ENCODE assay signal across 10 cellular contexts in the genomic region with DNA sequence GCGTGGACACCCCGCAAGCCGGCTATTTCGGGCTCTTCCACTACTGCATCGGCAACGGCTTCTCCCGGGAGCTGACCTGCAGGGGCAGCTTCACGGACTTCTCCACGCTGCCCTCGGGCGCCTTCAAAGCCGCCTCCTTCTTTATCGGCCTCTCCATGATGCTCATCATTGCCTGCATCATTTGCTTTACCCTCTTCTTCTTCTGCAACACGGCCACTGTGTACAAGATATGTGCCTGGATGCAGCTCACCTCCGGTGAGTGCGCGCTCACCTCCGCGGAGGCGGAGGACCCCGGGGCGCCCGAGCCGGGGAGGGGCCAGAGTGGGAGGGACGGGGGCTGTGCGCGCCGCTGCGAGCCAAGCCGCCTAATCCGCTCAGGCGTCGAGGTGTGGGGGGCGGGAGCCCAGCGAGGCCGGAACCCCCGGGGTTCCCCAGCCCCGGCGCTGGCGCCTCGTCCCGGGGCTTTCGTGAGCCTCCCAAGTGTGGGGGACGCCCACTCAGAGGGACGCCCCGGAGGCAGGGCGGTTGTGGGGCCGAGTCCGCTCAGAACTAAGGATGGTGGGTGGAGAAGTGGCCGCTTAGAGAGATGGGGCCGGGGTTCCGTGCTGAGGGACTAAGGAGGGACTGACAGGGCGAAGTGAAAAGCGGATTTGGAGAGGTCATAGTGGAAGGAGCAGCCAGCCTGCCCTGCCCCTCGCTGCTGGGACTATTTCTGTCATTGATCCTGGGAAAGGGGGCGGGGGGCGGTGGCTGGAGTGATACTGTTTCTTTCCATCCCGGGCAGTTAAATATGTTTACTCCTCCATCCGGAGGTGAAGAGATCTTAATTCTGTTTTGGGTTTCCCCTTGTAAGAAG. TPM values are rescaled to one million over a fixed set of nuclear protein-coding genes. Genes with fewer than 3 reads are reported as not detected.
DNase-seq lines count a peak whose midpoint lies in the region; ATAC-seq and TF ChIP-seq lines count a peak whose summit lies in the region.
"Had no signal": no experiment of that assay in that cellular context is flagged by ENCODE, and none has a peak within 500 bp of the region (broad histone marks: within the 10 kb centered on the region; RNA-seq: fewer than 3 reads in every experiment).

No MANE protein-coding gene starts in this region.

- H3K9ac ChIP-seq in parathyroid adenoma: no peak overlapping the region

- H3K4me2 ChIP-seq in parathyroid adenoma (ENCODE audit: low read length): peak overlapping the region; percentile 57

- no peaks in the 10 kb centered on the region for H3K36me3 ChIP-seq in parathyroid adenoma (ENCODE audit: control insufficient read depth, insufficient read depth, low read length)

- H3K79me2 ChIP-seq in parathyroid adenoma: no peaks in the 10 kb centered on the region

- H3K4me1 ChIP-seq in parathyroid adenoma: no peaks in the 10 kb centered on the region

- ATAC-seq in HG03432 (IDR thresholded peaks at IDR 0.05; ENCODE audit: unreplicated experiment) (no peak), GM18511 (IDR thresholded peaks at IDR 0.05; ENCODE audit: unreplicated experiment) (no peak), left ventricle myocardium superior (no peak)
- ATAC-seq: activated CD4-positive, CD25-positive, alpha-beta regulatory T cell treated with anti-CD3 and anti-CD28 coated beads, Interleukin-2, amount 50 U/mL, for 24 hours had no signal

- DNase-seq in DMS 273 (lab: John Stamatoyannopoulos, UW; ENCODE audit: unreplicated experiment): peak; percentile 77
- DNase-seq in NCI-H146 (lab: John Stamatoyannopoulos, UW): peak; percentile 49
- DNase-seq in dorsolateral prefrontal cortex: peak in 2 of 10 donors; percentile 10 to 41
- DNase-seq in superior temporal gyrus (ENCODE audit: extremely low spot score): no peak
- no peak for DNase-seq in left ventricle myocardium superior
- DNase-seq: NCI-H1436 treated with DMSO at 0.1 percent for 48 hours had no signal

- no peak overlapping the region for H2AFZ ChIP-seq in parathyroid adenoma

- peak overlapping the region in 6 of 59 donors; percentile 27 to 64 (median 38) for H3K27ac ChIP-seq in dorsolateral prefrontal cortex
- no peak overlapping the region for H3K27ac ChIP-seq in parathyroid adenoma

- intact Hi-C loops in dorsolateral prefrontal cortex (cut with DNase I) (no loop called here), left ventricle myocardium superior (cut with micrococcal nuclease) (no loop called here)

- no peak for TF ChIP-seq CTCF in dorsolateral prefrontal cortex (IDR thresholded peaks at IDR 0.05 in 54 of 56, conservative IDR thresholded peaks at IDR 0.05 in 2 of 56; ENCODE audit: low read depth in 1 of 56, partially characterized antibody in 56 of 56)
- no peak for TF ChIP-seq CTCF in parathyroid adenoma (IDR thresholded peaks at IDR 0.05)

- H3K4me3 ChIP-seq in dorsolateral prefrontal cortex: peak overlapping the region; percentile 42 to 78 (median 60)
- no peak overlapping the region for H3K4me3 ChIP-seq in parathyroid adenoma (ENCODE audit: low read depth, low read length)

- H3K9me3 ChIP-seq in parathyroid adenoma (ENCODE audit: control insufficient read depth, low read length): no peaks in the 10 kb centered on the region

- H3K27me3 ChIP-seq in dorsolateral prefrontal cortex: peaks cover 0 to 62% (median 32%) of the 10 kb centered on the region in 45 donors
- peaks cover 3% of the 10 kb centered on the region for H3K27me3 ChIP-seq in parathyroid adenoma (ENCODE audit: control insufficient read depth, insufficient read depth, low read length)

RNA-seq across cellular contexts. Expression of gene LHFPL3, which starts 0.8 kb away (rescaled TPM):
- 10 to 100 TPM in 66 of 120 experiments, 1 to 10 TPM in 54; 5.4 to 20.9 (median 10.3) TPM for total RNA-seq in dorsolateral prefrontal cortex
- not detected for total RNA-seq in left ventricle myocardium superior

Comparison
In these comparisons a context has a peak if more than half of its experiments do, and no peak if none do; other contexts are left out.
1. DNase-seq: peak in DMS 273 (single experiment) and NCI-H146 (single experiment); none in superior temporal gyrus (single experiment) and left ventricle myocardium superior (single experiment).